8 cellular contexts compared by ENCODE assay signal in genomic region chr15:85581495-85581894, GRCh38.
DNase-seq lines count a peak whose midpoint lies in the region; ATAC-seq and TF ChIP-seq lines count a peak whose summit lies in the region.
"Had no signal": no experiment of that assay in that cellular context is flagged by ENCODE, and none has a peak within 500 bp of the region (broad histone marks: within the 10 kb centered on the region; RNA-seq: fewer than 3 reads in every experiment).

No MANE protein-coding gene starts in this region.

- H3K27me3 ChIP-seq in testis: no peaks in the 10 kb centered on the region
- H3K27me3 ChIP-seq in HAP-1 (ENCODE audit: low read depth): no peaks in the 10 kb centered on the region

- no peak for TF ChIP-seq POLR2A in testis (IDR thresholded peaks at IDR 0.05)

- H3K4me1 Mint-ChIP-seq in activated naive CD8-positive, alpha-beta T cell treated with anti-CD3 and anti-CD28 coated beads for 36 hours: peaks cover 70% of the 10 kb centered on the region

- H3K4me1 ChIP-seq in testis (peaks cover 35% of the 10 kb centered on the region), HAP-1 (peaks cover 23% of the 10 kb centered on the region)

- WGBS in testis, 2 donors: 66 to 76% methylated on average over 2 to 8 of the region's 8 CpGs

- in situ Hi-C loops in HAP-1 (cut with MboI; ENCODE audit: low sequenced_read_pairs): no loop called here

- TF ChIP-seq CTCF in testis (IDR thresholded peaks at IDR 0.05): no peak

- no peaks in the 10 kb centered on the region for H3K36me3 ChIP-seq in testis (ENCODE audit: low read depth, missing control alignments)
- H3K36me3 ChIP-seq in HAP-1 (replicated peaks): peaks cover 29% of the 10 kb centered on the region

- no peaks in the 10 kb centered on the region for H3K27me3 Mint-ChIP-seq in activated naive CD8-positive, alpha-beta T cell treated with anti-CD3 and anti-CD28 coated beads for 36 hours

- H3K27ac ChIP-seq in testis: peak overlapping the region; percentile 79 to 82

- intact Hi-C loops in testis (cut with DNase I; ENCODE audit: low total_unique reads): no loop called here

- peak overlapping the region; percentile 90 for H3K27ac Mint-ChIP-seq in activated naive CD8-positive, alpha-beta T cell treated with anti-CD3 and anti-CD28 coated beads for 36 hours

- peaks cover 45% of the 10 kb centered on the region for H3K36me3 Mint-ChIP-seq in activated naive CD8-positive, alpha-beta T cell treated with anti-CD3 and anti-CD28 coated beads for 36 hours

- ATAC-seq in left lobe of liver: peak; percentile 10

- H3K9me3 ChIP-seq in testis (no peaks in the 10 kb centered on the region), HAP-1 (no peaks in the 10 kb centered on the region; the same call in 1 of the 2 replicates)

- peak overlapping the region; percentile 72 for H3K4me3 Mint-ChIP-seq in activated naive CD8-positive, alpha-beta T cell treated with anti-CD3 and anti-CD28 coated beads for 36 hours

- no peak overlapping the region for H3K4me3 ChIP-seq in testis
- no peak overlapping the region for H3K4me3 ChIP-seq in HAP-1

- DNase-seq in T follicular helper cell (ENCODE audit: low read depth) (peak; percentile 43), left lobe of liver (ENCODE audit: low spot score) (peak; percentile 57), testis (peak; percentile 74), HAP-1 (ENCODE audit: low spot score in 2 of 2) (no peak), NCI-H748 (lab: John Stamatoyannopoulos, UW; ENCODE audit: unreplicated experiment) (no peak), cortex of kidney (lab: John Stamatoyannopoulos, UW) (no peak)
- peak; percentile 25 for DNase-seq in activated naive CD8-positive, alpha-beta T cell treated with anti-CD3 and anti-CD28 coated beads for 36 hours
- DNase-seq: NCI-H345 had no signal

- no peaks in the 10 kb centered on the region for H3K9me3 Mint-ChIP-seq in activated naive CD8-positive, alpha-beta T cell treated with anti-CD3 and anti-CD28 coated beads for 36 hours

Comparison
In these comparisons a context has a peak if more than half of its experiments do, and no peak if none do; other contexts are left out.
1. DNase-seq: peak in T follicular helper cell (single experiment), activated naive CD8-positive, alpha-beta T cell treated with anti-CD3 and anti-CD28 coated beads for 36 hours (single experiment), left lobe of liver (single experiment) and testis (single experiment); none in HAP-1 (0 of 2), NCI-H748 (single experiment) and cortex of kidney (single experiment).